In the genomic region with DNA sequence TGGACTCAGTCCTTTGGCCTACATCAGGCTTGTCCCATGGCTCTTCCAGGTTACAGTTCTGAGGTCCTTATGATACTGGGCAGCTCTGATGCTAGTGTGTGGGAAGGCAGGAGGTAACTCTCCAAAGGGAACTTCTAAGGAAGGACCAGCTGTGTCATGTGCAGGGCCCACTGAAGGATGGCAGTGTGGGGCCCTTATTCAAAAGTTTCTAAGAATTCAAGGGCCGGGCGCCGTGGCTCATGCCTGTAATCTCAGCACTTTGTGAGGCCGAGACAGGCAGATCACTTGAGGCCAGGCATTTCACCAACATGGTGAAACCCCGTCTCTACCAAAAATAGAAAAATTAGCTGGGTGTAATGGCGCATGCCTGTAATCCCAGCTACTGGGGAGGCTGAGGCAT, we compare ENCODE assay signal across 32 cellular contexts.
"Had no signal": no experiment of that assay in that cellular context is flagged by ENCODE, and none has a peak within 500 bp of the region (broad histone marks: within the 10 kb centered on the region; RNA-seq: fewer than 3 reads in every experiment).

No MANE protein-coding gene starts in this region.

- H3K27ac ChIP-seq: body of pancreas, esophagus muscularis mucosa, foreskin keratinocyte, gastrocnemius medialis, WERI-Rb-1 had no signal

- H3K27me3 Mint-ChIP-seq: activated B cell treated with CpG ODN at 0.5 μM for 24 hours had no signal

- H3K27ac Mint-ChIP-seq: activated B cell treated with CpG ODN at 0.5 μM for 24 hours; activated CD4-positive, alpha-beta memory T cell treated with anti-CD3 and anti-CD28 coated beads for 36 hours; activated CD4-positive, alpha-beta T cell treated with anti-CD3 and anti-CD28 coated beads for 36 hours; activated CD4-positive, alpha-beta T cell treated with anti-CD3 and anti-CD28 coated beads, Interleukin-2, amount 10 ng/mL, durations not matched to agents 24 days and 14 days; activated CD8-positive, alpha-beta memory T cell treated with anti-CD3 and anti-CD28 coated beads, Interleukin-2, amount 10 ng/mL, durations not matched to agents 7 days and 5 days; activated CD8-positive, alpha-beta T cell treated with anti-CD3 and anti-CD28 coated beads, Interleukin-2, amount 10 ng/mL, durations not matched to agents 7 days and 5 days; activated naive CD8-positive, alpha-beta T cell; activated T-cell treated with anti-CD3 and anti-CD28 coated beads, Interleukin-2, amount 50 U/mL, for 24 hours; activated T-helper 17 cell treated with anti-CD3 and anti-CD28 coated beads, Interleukin-2, amount 50 U/mL, for 72 hours; effector memory CD8-positive, alpha-beta T cell; T-helper 1 cell treated with Interleukin-12 subunit alpha and Interleukin-12 subunit beta and Interleukin-4 antibody, amounts not matched to agents 30 μg/mL and 1 μg/mL, for 36 hours; T-helper 2 cell treated with Interferon-gamma antibody and Interleukin-4, amounts not matched to agents 5 μg/mL and 100 μg/mL, for 36 hours had no signal

- H3K36me3 ChIP-seq: esophagus muscularis mucosa, gastrocnemius medialis, WERI-Rb-1 had no signal

- H3K9me3 Mint-ChIP-seq: activated B cell treated with CpG ODN at 0.5 μM for 24 hours; activated CD4-positive, alpha-beta memory T cell treated with anti-CD3 and anti-CD28 coated beads for 36 hours; activated CD4-positive, alpha-beta T cell treated with anti-CD3 and anti-CD28 coated beads, Interleukin-2, amount 10 ng/mL, durations not matched to agents 24 days and 14 days; activated T-cell treated with anti-CD3 and anti-CD28 coated beads, Interleukin-2, amount 50 U/mL, for 24 hours; activated T-helper 17 cell treated with anti-CD3 and anti-CD28 coated beads, Interleukin-2, amount 50 U/mL, for 72 hours; effector memory CD8-positive, alpha-beta T cell; T-cell; T-helper 1 cell treated with Interleukin-12 subunit alpha and Interleukin-12 subunit beta and Interleukin-4 antibody, amounts not matched to agents 30 μg/mL and 1 μg/mL, for 36 hours; T-helper 2 cell treated with Interferon-gamma antibody and Interleukin-4, amounts not matched to agents 5 μg/mL and 100 μg/mL, for 36 hours had no signal

- H3K4me3 Mint-ChIP-seq: activated B cell treated with CpG ODN at 0.5 μM for 24 hours; activated CD4-positive, alpha-beta memory T cell treated with anti-CD3 and anti-CD28 coated beads for 36 hours; activated CD4-positive, alpha-beta T cell treated with anti-CD3 and anti-CD28 coated beads for 36 hours; activated CD4-positive, alpha-beta T cell treated with anti-CD3 and anti-CD28 coated beads, Interleukin-2, amount 10 ng/mL, durations not matched to agents 24 days and 14 days; activated CD8-positive, alpha-beta memory T cell treated with anti-CD3 and anti-CD28 coated beads, Interleukin-2, amount 10 ng/mL, durations not matched to agents 7 days and 5 days; activated CD8-positive, alpha-beta T cell treated with anti-CD3 and anti-CD28 coated beads, Interleukin-2, amount 10 ng/mL, durations not matched to agents 7 days and 5 days; activated naive CD8-positive, alpha-beta T cell; activated T-cell treated with anti-CD3 and anti-CD28 coated beads, Interleukin-2, amount 50 U/mL, for 24 hours; activated T-helper 17 cell treated with anti-CD3 and anti-CD28 coated beads, Interleukin-2, amount 50 U/mL, for 72 hours; effector memory CD8-positive, alpha-beta T cell; T-cell; T-helper 1 cell treated with Interleukin-12 subunit alpha and Interleukin-12 subunit beta and Interleukin-4 antibody, amounts not matched to agents 30 μg/mL and 1 μg/mL, for 36 hours; T-helper 2 cell treated with Interferon-gamma antibody and Interleukin-4, amounts not matched to agents 5 μg/mL and 100 μg/mL, for 36 hours had no signal

- ATAC-seq: activated CD4-positive, alpha-beta T cell treated with anti-CD3 and anti-CD28 coated beads for 36 hours; activated CD4-positive, CD25-positive, alpha-beta regulatory T cell treated with anti-CD3 and anti-CD28 coated beads, Interleukin-2, amount 50 U/mL, for 24 hours; activated CD8-positive, alpha-beta memory T cell treated with anti-CD3 and anti-CD28 coated beads, Interleukin-2, amount 10 ng/mL, durations not matched to agents 7 days and 5 days; activated CD8-positive, alpha-beta T cell treated with anti-CD3 and anti-CD28 coated beads, Interleukin-2, amount 10 ng/mL, durations not matched to agents 7 days and 5 days; activated T-helper 17 cell treated with anti-CD3 and anti-CD28 coated beads, Interleukin-2, amount 50 U/mL, for 72 hours; body of pancreas; effector memory CD8-positive, alpha-beta T cell; gastrocnemius medialis; T-cell had no signal

- H3K4me1 Mint-ChIP-seq: activated CD4-positive, alpha-beta T cell treated with anti-CD3 and anti-CD28 coated beads, Interleukin-2, amount 10 ng/mL, durations not matched to agents 24 days and 14 days; activated CD8-positive, alpha-beta memory T cell treated with anti-CD3 and anti-CD28 coated beads, Interleukin-2, amount 10 ng/mL, durations not matched to agents 7 days and 5 days; activated T-helper 17 cell treated with anti-CD3 and anti-CD28 coated beads, Interleukin-2, amount 50 U/mL, for 72 hours; T-cell had no signal

- H3K27me3 ChIP-seq: body of pancreas, esophagus muscularis mucosa, gastrocnemius medialis had no signal

- H3K36me3 Mint-ChIP-seq: activated CD4-positive, alpha-beta memory T cell treated with anti-CD3 and anti-CD28 coated beads for 36 hours; activated CD8-positive, alpha-beta memory T cell treated with anti-CD3 and anti-CD28 coated beads, Interleukin-2, amount 10 ng/mL, durations not matched to agents 7 days and 5 days; activated naive CD8-positive, alpha-beta T cell; T-cell had no signal

- DNase-seq: activated B cell treated with CpG ODN at 0.5 μM for 24 hours; activated CD4-positive, alpha-beta memory T cell treated with anti-CD3 and anti-CD28 coated beads for 36 hours; activated CD4-positive, alpha-beta T cell treated with anti-CD3 and anti-CD28 coated beads for 36 hours; activated CD4-positive, alpha-beta T cell treated with anti-CD3 and anti-CD28 coated beads, Interleukin-2, amount 10 ng/mL, durations not matched to agents 24 days and 14 days; activated CD8-positive, alpha-beta memory T cell treated with anti-CD3 and anti-CD28 coated beads, Interleukin-2, amount 10 ng/mL, durations not matched to agents 7 days and 5 days; activated CD8-positive, alpha-beta memory T cell treated with anti-CD3 and anti-CD28 coated beads, Interleukin-2, amount 50 U/mL, for 4 hours; activated CD8-positive, alpha-beta T cell treated with anti-CD3 and anti-CD28 coated beads, Interleukin-2, amount 10 ng/mL, durations not matched to agents 7 days and 5 days; activated effector memory CD4-positive, alpha-beta T cell treated with Interleukin-2 at 50 U/mL for 16 hours; activated gamma-delta T cell treated with Interleukin-2 at 50 U/mL for 16 hours; activated naive CD4-positive, alpha-beta T cell treated with anti-CD3 and anti-CD28 coated beads, Interleukin-2, amount 50 U/mL, for 16 hours; activated naive CD4-positive, alpha-beta T cell treated with Interleukin-2 at 50 U/mL for 16 hours; activated T-cell treated with anti-CD3 and anti-CD28 coated beads, Interleukin-2, amount 50 U/mL, for 24 hours; amniotic stem cell; body of pancreas; cortex of kidney; dermis blood vessel endothelial cell; effector CD4-positive, alpha-beta T cell; effector memory CD8-positive, alpha-beta T cell; erythroblast; gastrocnemius medialis; glutamatergic neuron; SW 1271; T-cell; T1000; WERI-Rb-1 had no signal

- H3K4me3 ChIP-seq: body of pancreas, esophagus muscularis mucosa, gastrocnemius medialis had no signal

- H3K9me3 ChIP-seq: body of pancreas, esophagus muscularis mucosa, gastrocnemius medialis had no signal

- H3K4me1 ChIP-seq: body of pancreas, esophagus muscularis mucosa, foreskin keratinocyte, gastrocnemius medialis had no signal
